In genomic region chr11:83046626-83047172, GRCh38 we compare ENCODE assay signal across 17 cellular contexts. TPM values are rescaled to one million over a fixed set of nuclear protein-coding genes. Genes with fewer than 3 reads are reported as not detected.
DNase-seq lines count a peak whose midpoint lies in the region; ATAC-seq and TF ChIP-seq lines count a peak whose summit lies in the region.
"Had no signal": no experiment of that assay in that cellular context is flagged by ENCODE, and none has a peak within 500 bp of the region (broad histone marks: within the 10 kb centered on the region; RNA-seq: fewer than 3 reads in every experiment).

No MANE protein-coding gene starts in this region.

- H3K36me3 Mint-ChIP-seq in activated B cell treated with CpG ODN at 0.5 μM for 24 hours (ENCODE audit: low read depth) = peaks cover 27% of the 10 kb centered on the region

- 42% methylated on average over 4 of the region's 4 CpGs for WGBS in smooth muscle cell (ENCODE audit: low lambda C conversion rate)

- H3K27ac Mint-ChIP-seq in activated B cell treated with CpG ODN at 0.5 μM for 24 hours = peak overlapping the region; percentile 50
- H3K27ac Mint-ChIP-seq: activated CD4-positive, alpha-beta T cell treated with anti-CD3 and anti-CD28 coated beads, Interleukin-2, amount 10 ng/mL, durations not matched to agents 24 days and 14 days; activated naive CD8-positive, alpha-beta T cell treated with anti-CD3 and anti-CD28 coated beads for 36 hours had no signal

- H3K9me3 Mint-ChIP-seq in activated B cell treated with CpG ODN at 0.5 μM for 24 hours = peaks cover 5% of the 10 kb centered on the region

- TF ChIP-seq CTCF in activated B cell treated with CpG ODN at 0.5 μM for 24 hours (IDR thresholded peaks at IDR 0.05) (no peak), fibroblast of villous mesenchyme (IDR thresholded peaks at IDR 0.05; ENCODE audit: insufficient read depth, low read depth, low read length) (no peak), smooth muscle cell (IDR thresholded peaks at IDR 0.05; ENCODE audit: borderline replicate concordance, insufficient read depth, poor library complexity, severe bottlenecking) (no peak)

- H3K79me2 ChIP-seq in smooth muscle cell (ENCODE audit: low read depth) = peaks cover 66% of the 10 kb centered on the region

- H3K4me1 ChIP-seq in smooth muscle cell (ENCODE audit: low read depth) = peaks cover 3% of the 10 kb centered on the region

- DNase-seq in HCEC 1CT (peak; percentile 41), activated B cell treated with CpG ODN at 0.5 μM for 24 hours (no peak), fibroblast of villous mesenchyme (ENCODE audit: low read depth) (peak; percentile 33), smooth muscle cell (lab: John Stamatoyannopoulos, UW; ENCODE audit: unreplicated experiment) (no peak), cerebellar cortex (ENCODE audit: low spot score) (no peak), posterior cingulate gyrus (no peak)
- DNase-seq: activated CD4-positive, alpha-beta T cell treated with anti-CD3 and anti-CD28 coated beads, Interleukin-2, amount 10 ng/mL, durations not matched to agents 24 days and 14 days; activated naive CD8-positive, alpha-beta T cell treated with anti-CD3 and anti-CD28 coated beads for 36 hours; activated T-cell treated with anti-CD3 and anti-CD28 coated beads, Interleukin-2, amount 50 U/mL, for 1 hour; Kasumi-1; mesendoderm had no signal

- intact Hi-C loops in activated B cell treated with CpG ODN at 0.5 μM for 24 hours (cut with micrococcal nuclease) (loop anchor here (1.0 kb wide), 1 partner anchor 16 kb away; no protein-coding TSS in a partner anchor), posterior cingulate gyrus (cut with DNase I) (no loop called here)

- peaks cover 88% of the 10 kb centered on the region for H3K4me1 Mint-ChIP-seq in activated B cell treated with CpG ODN at 0.5 μM for 24 hours

- H3K4me3 ChIP-seq in fibroblast of villous mesenchyme (ENCODE audit: low read depth, low read length) (no peak overlapping the region), smooth muscle cell (no peak overlapping the region)
- H3K4me3 ChIP-seq: BLaER1 treated with 17β-estradiol and CSF1 and Interleukin-3, amounts not matched to agents 10 nM and 100 nM; thoracic aorta had no signal

- no peak for ATAC-seq in activated B cell treated with CpG ODN at 0.5 μM for 24 hours (ENCODE audit: low read depth)
- no peak for ATAC-seq in HG03108 (IDR thresholded peaks at IDR 0.05; ENCODE audit: unreplicated experiment)
- ATAC-seq in HG02623 (IDR thresholded peaks at IDR 0.05; ENCODE audit: unreplicated experiment) = no peak

- H2AFZ ChIP-seq in smooth muscle cell (ENCODE audit: low read depth) = no peak overlapping the region

- no peak overlapping the region for H3K4me3 Mint-ChIP-seq in activated B cell treated with CpG ODN at 0.5 μM for 24 hours
- H3K4me3 Mint-ChIP-seq: activated CD4-positive, alpha-beta T cell treated with anti-CD3 and anti-CD28 coated beads, Interleukin-2, amount 10 ng/mL, durations not matched to agents 24 days and 14 days; activated naive CD8-positive, alpha-beta T cell treated with anti-CD3 and anti-CD28 coated beads for 36 hours had no signal

- POLR2A ChIA-PET in activated B cell treated with CpG ODN at 0.5 μM for 24 hours (lab: Charles Lee) = interaction anchor here (0.6 to 2.4 kb wide), 6 partner anchors 8 to 110 kb away, joined by 3 to 10 read pairs (median 4); partner anchors contain the start of gene PCF11

- no peaks in the 10 kb centered on the region for H3K27me3 Mint-ChIP-seq in activated B cell treated with CpG ODN at 0.5 μM for 24 hours
- H3K27me3 Mint-ChIP-seq: activated CD4-positive, alpha-beta T cell treated with anti-CD3 and anti-CD28 coated beads, Interleukin-2, amount 10 ng/mL, durations not matched to agents 24 days and 14 days; activated naive CD8-positive, alpha-beta T cell treated with anti-CD3 and anti-CD28 coated beads for 36 hours had no signal

- no peak overlapping the region for H3K9ac ChIP-seq in smooth muscle cell (ENCODE audit: low read depth)
- H3K9ac ChIP-seq: BLaER1 treated with 17β-estradiol and CSF1 and Interleukin-3, amounts not matched to agents 10 nM and 100 nM had no signal

- H3K36me3 ChIP-seq in smooth muscle cell (ENCODE audit: low read depth) = no peaks in the 10 kb centered on the region
- H3K36me3 ChIP-seq: neutrophil, thoracic aorta had no signal

- peak overlapping the region; percentile 20 for H3K4me2 ChIP-seq in smooth muscle cell

- no peaks in the 10 kb centered on the region for H3K27me3 ChIP-seq in smooth muscle cell (ENCODE audit: low read depth)
- H3K27me3 ChIP-seq: BLaER1 treated with 17β-estradiol and CSF1 and Interleukin-3, amounts not matched to agents 10 nM and 100 nM; neutrophil had no signal

- H3F3A ChIP-seq in smooth muscle cell (ENCODE audit: low read depth) = peaks cover 29% of the 10 kb centered on the region

- no peaks in the 10 kb centered on the region for H3K9me3 ChIP-seq in smooth muscle cell (replicated peaks; ENCODE audit: low read depth)
- H3K9me3 ChIP-seq: neutrophil, thoracic aorta had no signal

- CTCF ChIA-PET in activated B cell treated with CpG ODN at 0.5 μM for 24 hours (lab: Charles Lee) = interaction anchor here (0.8 kb wide), 1 partner anchor 11 kb away, joined by 3 read pairs; no protein-coding TSS in a partner anchor

- peak overlapping the region; percentile 90 for H3K27ac ChIP-seq in smooth muscle cell (ENCODE audit: low read depth)
- H3K27ac ChIP-seq: BLaER1 treated with 17β-estradiol and CSF1 and Interleukin-3, amounts not matched to agents 10 nM and 100 nM; neutrophil; RWPE1; thoracic aorta had no signal

- H4K20me1 ChIP-seq in smooth muscle cell (ENCODE audit: low read depth) = no peaks in the 10 kb centered on the region
- H4K20me1 ChIP-seq: BLaER1 treated with 17β-estradiol and CSF1 and Interleukin-3, amounts not matched to agents 10 nM and 100 nM had no signal

RNA-seq across cellular contexts. Expression of gene RAB30, which starts 25.0 kb away (rescaled TPM):
- total RNA-seq in activated B cell treated with CpG ODN at 0.5 μM for 24 hours (160 and 173 TPM in 2 replicates), fibroblast of villous mesenchyme (11.3 and 12.5 TPM in 2 replicates), smooth muscle cell (19.6 and 23.6 TPM in 2 replicates)
- 10.7 and 11.2 TPM in 2 replicates for polyA plus RNA-seq in smooth muscle cell

Comparison
In these comparisons a context has a peak if more than half of its experiments do, and no peak if none do; other contexts are left out.
1. DNase-seq: peak in HCEC 1CT (single experiment) and fibroblast of villous mesenchyme (single experiment); none in activated B cell treated with CpG ODN at 0.5 μM for 24 hours (single experiment), smooth muscle cell (single experiment), cerebellar cortex (single experiment) and posterior cingulate gyrus (0 of 10).